ENCODE assay signal across 25 cellular contexts in genomic region chr6:162289972-162290371, GRCh38.
"Had no signal": no experiment of that assay in that cellular context is flagged by ENCODE, and none has a peak within 500 bp of the region (broad histone marks: within the 10 kb centered on the region; RNA-seq: fewer than 3 reads in every experiment).

No MANE protein-coding gene starts in this region.

- H3K4me1 Mint-ChIP-seq: activated CD4-positive, alpha-beta T cell treated with anti-CD3 and anti-CD28 coated beads, Interleukin-2, amount 10 ng/mL, durations not matched to agents 24 days and 14 days had no signal

- H3K27ac Mint-ChIP-seq: activated CD4-positive, alpha-beta T cell treated with anti-CD3 and anti-CD28 coated beads, Interleukin-2, amount 10 ng/mL, durations not matched to agents 24 days and 14 days; activated CD8-positive, alpha-beta T cell treated with anti-CD3 and anti-CD28 coated beads for 36 hours; activated naive CD4-positive, alpha-beta T cell treated with anti-CD3 and anti-CD28 coated beads for 36 hours; activated naive CD4-positive, alpha-beta T cell treated with anti-CD3 and anti-CD28 coated beads, Interleukin-2, amount 50 U/mL, for 72 hours; activated T-cell treated with anti-CD3 and anti-CD28 coated beads, Interleukin-2, amount 50 U/mL, for 24 hours; activated T-helper 2 cell treated with anti-CD3 and anti-CD28 coated beads, Interferon-gamma antibody, Interleukin-2, Interleukin-4, amounts not matched to agents 10 μg/mL and 5 μg/mL and 100 μg/mL, durations not matched to agents 14 hours and 24 hours and 36 hours; T-helper 1 cell treated with Interleukin-12 subunit alpha and Interleukin-12 subunit beta and Interleukin-4 antibody, amounts not matched to agents 30 μg/mL and 1 μg/mL, for 36 hours; T-helper 2 cell treated with Interferon-gamma antibody and Interleukin-4, amounts not matched to agents 5 μg/mL and 100 μg/mL, for 36 hours had no signal

- H3K27me3 Mint-ChIP-seq: activated CD4-positive, alpha-beta T cell treated with anti-CD3 and anti-CD28 coated beads, Interleukin-2, amount 10 ng/mL, durations not matched to agents 24 days and 14 days; activated CD8-positive, alpha-beta T cell treated with anti-CD3 and anti-CD28 coated beads for 36 hours; activated T-cell treated with anti-CD3 and anti-CD28 coated beads, Interleukin-2, amount 50 U/mL, for 24 hours had no signal

- H3K9me3 Mint-ChIP-seq: activated CD8-positive, alpha-beta T cell treated with anti-CD3 and anti-CD28 coated beads for 36 hours; activated naive CD4-positive, alpha-beta T cell treated with anti-CD3 and anti-CD28 coated beads for 36 hours; activated naive CD4-positive, alpha-beta T cell treated with anti-CD3 and anti-CD28 coated beads, Interleukin-2, amount 50 U/mL, for 72 hours; activated T-cell treated with anti-CD3 and anti-CD28 coated beads, Interleukin-2, amount 50 U/mL, for 24 hours; activated T-helper 2 cell treated with anti-CD3 and anti-CD28 coated beads, Interferon-gamma antibody, Interleukin-2, Interleukin-4, amounts not matched to agents 10 μg/mL and 5 μg/mL and 100 μg/mL, durations not matched to agents 14 hours and 24 hours and 36 hours; T-helper 1 cell treated with Interleukin-12 subunit alpha and Interleukin-12 subunit beta and Interleukin-4 antibody, amounts not matched to agents 30 μg/mL and 1 μg/mL, for 36 hours; T-helper 2 cell treated with Interferon-gamma antibody and Interleukin-4, amounts not matched to agents 5 μg/mL and 100 μg/mL, for 36 hours had no signal

- ATAC-seq: activated CD8-positive, alpha-beta T cell treated with anti-CD3 and anti-CD28 coated beads for 36 hours; activated naive CD4-positive, alpha-beta T cell treated with anti-CD3 and anti-CD28 coated beads, Interleukin-2, amount 50 U/mL, for 72 hours; body of pancreas; K562; Panc1 had no signal

- H3K27me3 ChIP-seq: adrenal gland, body of pancreas had no signal

- H3K4me3 Mint-ChIP-seq: activated CD4-positive, alpha-beta T cell treated with anti-CD3 and anti-CD28 coated beads, Interleukin-2, amount 10 ng/mL, durations not matched to agents 24 days and 14 days; activated CD8-positive, alpha-beta T cell treated with anti-CD3 and anti-CD28 coated beads for 36 hours; activated naive CD4-positive, alpha-beta T cell treated with anti-CD3 and anti-CD28 coated beads for 36 hours; activated T-cell treated with anti-CD3 and anti-CD28 coated beads, Interleukin-2, amount 50 U/mL, for 24 hours; T-helper 1 cell treated with Interleukin-12 subunit alpha and Interleukin-12 subunit beta and Interleukin-4 antibody, amounts not matched to agents 30 μg/mL and 1 μg/mL, for 36 hours; T-helper 2 cell treated with Interferon-gamma antibody and Interleukin-4, amounts not matched to agents 5 μg/mL and 100 μg/mL, for 36 hours had no signal

- H3K4me1 ChIP-seq: SJCRH30 had no signal

- H3K9me3 ChIP-seq: adrenal gland, body of pancreas, SJCRH30, SK-N-SH had no signal

- H3K36me3 ChIP-seq: adrenal gland, SJCRH30 had no signal

- H3K27ac ChIP-seq: adrenal gland, body of pancreas, SJCRH30 had no signal

- DNase-seq: activated CD4-positive, alpha-beta T cell treated with anti-CD3 and anti-CD28 coated beads, Interleukin-2, amount 10 ng/mL, durations not matched to agents 24 days and 14 days; activated CD4-positive, alpha-beta T cell treated with anti-CD3 and anti-CD28 coated beads, Interleukin-2, amount 50 U/mL, for 4 hours; activated CD8-positive, alpha-beta T cell treated with anti-CD3 and anti-CD28 coated beads for 36 hours; activated gamma-delta T cell; activated naive CD4-positive, alpha-beta T cell treated with anti-CD3 and anti-CD28 coated beads for 36 hours; activated T-cell treated with anti-CD3 and anti-CD28 coated beads, Interleukin-2, amount 50 U/mL, for 24 hours; adrenal gland; body of pancreas; central memory CD4-positive, alpha-beta T cell; NCI-H1048; NCI-H1105 treated with DMSO at 0.1 percent for 48 hours; NCI-H1436; NCI-H1694; NCI-H2029; NCI-H345; NCI-H524 treated with DMSO at 0.1 percent for 48 hours; SHP77; SJCRH30; SK-N-SH had no signal

- H3K4me3 ChIP-seq: adrenal gland, body of pancreas, K562, SJCRH30 had no signal
